15 cellular contexts compared by ENCODE assay signal in genomic region chr12:24560192-24560591, GRCh38.
DNase-seq lines count a peak whose midpoint lies in the region; ATAC-seq and TF ChIP-seq lines count a peak whose summit lies in the region.
"Had no signal": no experiment of that assay in that cellular context is flagged by ENCODE, and none has a peak within 500 bp of the region (broad histone marks: within the 10 kb centered on the region; RNA-seq: fewer than 3 reads in every experiment).

No MANE protein-coding gene starts in this region.

- H3K27ac ChIP-seq in heart left ventricle (peak overlapping the region in 7 of 12 donors; percentile 74 to 83 (median 80)), uterus (peak overlapping the region; percentile 94 to 96)

- H3K9me3 Mint-ChIP-seq in natural killer cell, result no peaks in the 10 kb centered on the region
- H3K9me3 Mint-ChIP-seq: activated naive CD4-positive, alpha-beta T cell treated with anti-CD3 and anti-CD28 coated beads for 36 hours had no signal

- peaks cover 59 to 69% of the 10 kb centered on the region in 2 donors for H3K27me3 Mint-ChIP-seq in natural killer cell (ENCODE audit: low read depth in 2 of 2)

- intact Hi-C loops in heart left ventricle (cut with DNase I) (no loop called here), cardiac septum (cut with DNase I) (no loop called here), natural killer cell (cut with micrococcal nuclease) (no loop called here), uterus (cut with DNase I; ENCODE audit: low total_unique reads) (no loop called here)

- TF ChIP-seq POLR2A in heart left ventricle (IDR thresholded peaks at IDR 0.05) (no peak), uterus (IDR thresholded peaks at IDR 0.05) (no peak)

- H3K9ac ChIP-seq in endocrine pancreas (ENCODE audit: control insufficient read depth, insufficient read depth, low read length), result no peak overlapping the region

- peak overlapping the region; percentile 85 for H3K4me3 Mint-ChIP-seq in natural killer cell
- H3K4me3 Mint-ChIP-seq: activated CD8-positive, alpha-beta memory T cell treated with anti-CD3 and anti-CD28 coated beads, Interleukin-2, amount 10 ng/mL, durations not matched to agents 7 days and 5 days had no signal

- DNase-seq in heart left ventricle (no peak), cardiac septum (ENCODE audit: low spot score) (no peak), natural killer cell (no peak), uterus (no peak), COLO668 (lab: John Stamatoyannopoulos, UW; ENCODE audit: unreplicated experiment) (no peak), NCI-H1048 (lab: John Stamatoyannopoulos, UW) (no peak)
- DNase-seq in effector CD8-positive, alpha-beta T cell (lab: John Stamatoyannopoulos, UW), result no peak
- DNase-seq: 8988T; activated CD8-positive, alpha-beta memory T cell treated with anti-CD3 and anti-CD28 coated beads, Interleukin-2, amount 10 ng/mL, durations not matched to agents 7 days and 5 days; activated naive CD4-positive, alpha-beta T cell treated with anti-CD3 and anti-CD28 coated beads for 36 hours; CD4-positive, alpha-beta memory T cell; GOT3; NK-92 treated with Interleukin-12 subunit alpha and Interleukin-12 subunit beta, amount 100 ng/mL, for 24 hours; stimulated activated naive CD4-positive, alpha-beta T cell treated with Interleukin-2 at 50 U/mL for 16 hours had no signal

- H3K4me3 ChIP-seq in heart left ventricle (peak overlapping the region in 7 of 12 donors; percentile 70 to 95 (median 79)), endocrine pancreas (ENCODE audit: control insufficient read depth, insufficient read depth, low read length) (peak overlapping the region; percentile 84), uterus (peak overlapping the region; percentile 66 to 81)

- no peaks in the 10 kb centered on the region for H3K36me3 Mint-ChIP-seq in natural killer cell
- H3K36me3 Mint-ChIP-seq: activated CD8-positive, alpha-beta memory T cell treated with anti-CD3 and anti-CD28 coated beads, Interleukin-2, amount 10 ng/mL, durations not matched to agents 7 days and 5 days had no signal

- H3K9me3 ChIP-seq in heart left ventricle (no peaks in the 10 kb centered on the region), endocrine pancreas (ENCODE audit: control insufficient read depth, low read length) (no peaks in the 10 kb centered on the region), uterus (no peaks in the 10 kb centered on the region)

- ATAC-seq in heart left ventricle (no peak), natural killer cell (no peak)
- ATAC-seq: activated CD8-positive, alpha-beta memory T cell treated with anti-CD3 and anti-CD28 coated beads, Interleukin-2, amount 10 ng/mL, durations not matched to agents 7 days and 5 days had no signal

- no peak for TF ChIP-seq CTCF in heart left ventricle (IDR thresholded peaks at IDR 0.05)
- TF ChIP-seq CTCF in natural killer cell (IDR thresholded peaks at IDR 0.05), result no peak
- no peak for TF ChIP-seq CTCF in uterus (IDR thresholded peaks at IDR 0.05)

- H3K27ac Mint-ChIP-seq in natural killer cell, result no peak overlapping the region
- H3K27ac Mint-ChIP-seq: activated CD8-positive, alpha-beta memory T cell treated with anti-CD3 and anti-CD28 coated beads, Interleukin-2, amount 10 ng/mL, durations not matched to agents 7 days and 5 days; activated naive CD4-positive, alpha-beta T cell treated with anti-CD3 and anti-CD28 coated beads for 36 hours; CD4-positive, alpha-beta memory T cell had no signal

- H3K27me3 ChIP-seq in heart left ventricle (peaks cover 0 to 33% (median 4%) of the 10 kb centered on the region in 9 donors), endocrine pancreas (ENCODE audit: control insufficient read depth, insufficient read depth, low read length) (no peaks in the 10 kb centered on the region), uterus (no peaks in the 10 kb centered on the region)

- H3K36me3 ChIP-seq in heart left ventricle, result no peaks in the 10 kb centered on the region
- H3K36me3 ChIP-seq in endocrine pancreas (ENCODE audit: control insufficient read depth, insufficient read depth, low read length), result no peaks in the 10 kb centered on the region
- H3K36me3 ChIP-seq in uterus, result no peaks in the 10 kb centered on the region

- H3K4me1 ChIP-seq in heart left ventricle, result peaks cover 0 to 27% (median 9%) of the 10 kb centered on the region in 12 donors
- H3K4me1 ChIP-seq in endocrine pancreas (ENCODE audit: control insufficient read depth, insufficient read depth, low read length), result peaks cover 14% of the 10 kb centered on the region
- H3K4me1 ChIP-seq in uterus, result peaks cover 0 to 11% of the 10 kb centered on the region in 2 donors

- peaks cover 33 to 35% of the 10 kb centered on the region in 2 donors for H3K4me1 Mint-ChIP-seq in natural killer cell
